Comparison of ENCODE assay signal across 14 cellular contexts in genomic region chr7:132117181-132117580, GRCh38.
DNase-seq lines count a peak whose midpoint lies in the region; TF ChIP-seq lines count a peak whose summit lies in the region.
"Had no signal": no experiment of that assay in that cellular context is flagged by ENCODE, and none has a peak within 500 bp of the region (broad histone marks: within the 10 kb centered on the region; RNA-seq: fewer than 3 reads in every experiment).

No MANE protein-coding gene starts in this region.

- H3K9me3 Mint-ChIP-seq in activated naive CD4-positive, alpha-beta T cell treated with anti-CD3 and anti-CD28 coated beads, Interleukin-2, amount 10 ng/mL, durations not matched to agents 7 days and 5 days: no peaks in the 10 kb centered on the region

- no peaks in the 10 kb centered on the region for H3K79me2 ChIP-seq in SK-N-SH (ENCODE audit: insufficient read depth)

- H3K27me3 Mint-ChIP-seq in activated naive CD4-positive, alpha-beta T cell treated with anti-CD3 and anti-CD28 coated beads, Interleukin-2, amount 10 ng/mL, durations not matched to agents 7 days and 5 days: peaks cover 15% of the 10 kb centered on the region

- H3K36me3 Mint-ChIP-seq in activated naive CD4-positive, alpha-beta T cell treated with anti-CD3 and anti-CD28 coated beads, Interleukin-2, amount 10 ng/mL, durations not matched to agents 7 days and 5 days: no peaks in the 10 kb centered on the region

- WGBS in SK-N-SH (ENCODE audit: low lambda C conversion rate): 25% methylated on average over 3 of the region's 3 CpGs

- peaks cover 0 to 7% of the 10 kb centered on the region in 2 experiments for H3K36me3 ChIP-seq in SK-N-SH (replicated peaks in 1 of 2; ENCODE audit: control insufficient read depth in 1 of 2, insufficient read depth in 2 of 2, low read length in 1 of 2)

- peak in 1 of 2 experiments; percentile 77; a peak in 1 of 4 replicates for TF ChIP-seq EP300 in SK-N-SH (IDR thresholded peaks at IDR 0.05; ENCODE audit: borderline replicate concordance in 1 of 2, low read depth in 1 of 2, low read length in 1 of 2)

- TF ChIP-seq RAD21 in SK-N-SH (IDR thresholded peaks at IDR 0.05; ENCODE audit: low read length): no peak

- H3K27me3 ChIP-seq in SK-N-SH (ENCODE audit: insufficient read depth): no peaks in the 10 kb centered on the region

- peak overlapping the region; percentile 23 to 86; a peak in 3 of 4 replicates for H3K27ac ChIP-seq in SK-N-SH (ENCODE audit: low read depth in 2 of 2, low read length in 1 of 2)
- H3K27ac ChIP-seq: KMS-11 had no signal

- H3K9me3 ChIP-seq in SK-N-SH: no peaks in the 10 kb centered on the region

- no peak overlapping the region for H2AFZ ChIP-seq in SK-N-SH (ENCODE audit: low read depth)

- no peaks in the 10 kb centered on the region for H3K9me2 ChIP-seq in SK-N-SH

- H3F3A ChIP-seq in SK-N-SH (replicated peaks; ENCODE audit: insufficient read depth): peaks cover 30% of the 10 kb centered on the region

- TF ChIP-seq CTCF in SK-N-SH (IDR thresholded peaks at IDR 0.05) (no peak), fibroblast of mammary gland (conservative IDR thresholded peaks at IDR 0.05; ENCODE audit: control insufficient read depth, insufficient read depth, low read depth, low read length) (no peak)

- H3K27ac Mint-ChIP-seq in activated naive CD4-positive, alpha-beta T cell treated with anti-CD3 and anti-CD28 coated beads, Interleukin-2, amount 10 ng/mL, durations not matched to agents 7 days and 5 days: no peak overlapping the region

- CTCF ChIA-PET in activated naive CD4-positive, alpha-beta T cell treated with anti-CD3 and anti-CD28 coated beads, Interleukin-2, amount 10 ng/mL, durations not matched to agents 7 days and 5 days (lab: Charles Lee): no interaction called here
- CTCF ChIA-PET in SK-N-SH (lab: Yijun Ruan, JAX): interaction anchor here (1.0 kb wide), 1 partner anchor 33 kb away, joined by 3 read pairs; no protein-coding TSS in a partner anchor

- H3K9ac ChIP-seq in SK-N-SH: peak overlapping the region; percentile 32; the same call in 1 of the 2 replicates
- H3K9ac ChIP-seq: KMS-11 had no signal

- peak overlapping the region; percentile 30; the same call in 1 of the 2 replicates for H3K4me2 ChIP-seq in SK-N-SH
- H3K4me2 ChIP-seq: KMS-11 had no signal

- H3K4me1 ChIP-seq in SK-N-SH (ENCODE audit: control insufficient read depth in 1 of 2, insufficient read depth in 2 of 2, low read depth in 1 of 2, low read length in 1 of 2): peaks cover 19 to 34% of the 10 kb centered on the region in 2 experiments

- no peak overlapping the region for H3K4me3 Mint-ChIP-seq in activated naive CD4-positive, alpha-beta T cell treated with anti-CD3 and anti-CD28 coated beads, Interleukin-2, amount 10 ng/mL, durations not matched to agents 7 days and 5 days

- H4K20me1 ChIP-seq in SK-N-SH (ENCODE audit: insufficient read depth): no peaks in the 10 kb centered on the region

- no peaks in the 10 kb centered on the region for H3K4me1 Mint-ChIP-seq in activated naive CD4-positive, alpha-beta T cell treated with anti-CD3 and anti-CD28 coated beads, Interleukin-2, amount 10 ng/mL, durations not matched to agents 7 days and 5 days

- POLR2A ChIA-PET in SK-N-SH (lab: Yijun Ruan, JAX): no interaction called here

- no peak overlapping the region for H3K4me3 ChIP-seq in SK-N-SH (ENCODE audit: low read depth in 2 of 2, low read length in 1 of 2)
- no peak overlapping the region for H3K4me3 ChIP-seq in fibroblast of mammary gland (ENCODE audit: control insufficient read depth, low read depth, low read length)

- DNase-seq in activated naive CD4-positive, alpha-beta T cell treated with anti-CD3 and anti-CD28 coated beads, Interleukin-2, amount 10 ng/mL, durations not matched to agents 7 days and 5 days: peak; percentile 4
- DNase-seq in activated naive CD4-positive, alpha-beta T cell treated with anti-CD3 and anti-CD28 coated beads, Interleukin-2, amount 50 U/mL, for 16 hours: no peak
- DNase-seq in SK-N-SH (peak; percentile 30), fibroblast of mammary gland (ENCODE audit: low read depth) (peak; percentile 53), stromal cell of bone marrow (ENCODE audit: low read depth) (peak; percentile 27), RPMI8226 (no peak), anterior cingulate cortex (lab: John Stamatoyannopoulos, UW) (no peak), SIG-M5 (lab: John Stamatoyannopoulos, UW) (no peak)
- DNase-seq: activated gamma-delta T cell treated with Interleukin-2 at 50 U/mL for 16 hours; central memory CD4-positive, alpha-beta T cell; NCI-H2029; NCI-H82; SHP77 treated with DMSO at 0.1 percent for 48 hours had no signal

TF ChIP-seq in SK-N-SH, 30 proteins besides CTCF, POLR2A, EP300 and RAD21 (continues in another document):
- TF ChIP-seq RCOR1 (IDR thresholded peaks at IDR 0.05; ENCODE audit: low read length): no peak
- no peak for TF ChIP-seq SMC3 (IDR thresholded peaks at IDR 0.05; ENCODE audit: low read depth, low read length)
- TF ChIP-seq ELF1 (IDR thresholded peaks at IDR 0.05): no peak
- peak; percentile 62 for TF ChIP-seq MAX (IDR thresholded peaks at IDR 0.05; ENCODE audit: low read depth)
- no peak for TF ChIP-seq TAF1 (IDR thresholded peaks at IDR 0.05; ENCODE audit: borderline replicate concordance, low read depth, low read length)
- TF ChIP-seq EZH2phosphoT487 (IDR thresholded peaks at IDR 0.05; ENCODE audit: borderline replicate concordance, low read depth): no peak
- peak; percentile 56; the same call in 1 of the 2 replicates for TF ChIP-seq RXRA (IDR thresholded peaks at IDR 0.05; ENCODE audit: borderline replicate concordance, low read depth)
- no peak for TF ChIP-seq MEF2A (IDR thresholded peaks at IDR 0.05; ENCODE audit: borderline replicate concordance, low read depth)
- peak; percentile 92 for TF ChIP-seq FOSL2 (IDR thresholded peaks at IDR 0.05; ENCODE audit: borderline replicate concordance, low read depth)
- no peak for TF ChIP-seq USF1 (IDR thresholded peaks at IDR 0.05; ENCODE audit: borderline replicate concordance, low read depth)
- no peak for TF ChIP-seq YY1 (IDR thresholded peaks at IDR 0.05; ENCODE audit: low read depth)
- TF ChIP-seq RFX5 (IDR thresholded peaks at IDR 0.05; ENCODE audit: low read length): no peak
- TF ChIP-seq MXI1 (IDR thresholded peaks at IDR 0.05; ENCODE audit: low read depth, low read length): no peak
- no peak for TF ChIP-seq ZBTB33 (IDR thresholded peaks at IDR 0.05; ENCODE audit: borderline replicate concordance, low read depth)
- peak; percentile 56; the same call in 1 of the 2 replicates for TF ChIP-seq POLR2AphosphoS5 (IDR thresholded peaks at IDR 0.05; ENCODE audit: low read depth, low read length)
- TF ChIP-seq NFIC (IDR thresholded peaks at IDR 0.05; ENCODE audit: borderline replicate concordance): peak; percentile 63
- no peak for TF ChIP-seq TEAD4 (IDR thresholded peaks at IDR 0.05; ENCODE audit: borderline replicate concordance, insufficient read depth)
- no peak for TF ChIP-seq CHD2 (IDR thresholded peaks at IDR 0.05; ENCODE audit: low read length, partially characterized antibody)
- no peak for TF ChIP-seq GABPA (IDR thresholded peaks at IDR 0.05; ENCODE audit: low read depth)
- no peak for TF ChIP-seq USF2 (IDR thresholded peaks at IDR 0.05; ENCODE audit: borderline replicate concordance, low read depth, low read length)
- no peak for TF ChIP-seq NRF1 (IDR thresholded peaks at IDR 0.05; ENCODE audit: low read depth, low read length)
- no peak for TF ChIP-seq FOXJ3 (CRISPR knock-in tag; IDR thresholded peaks at IDR 0.05)
- no peak for TF ChIP-seq IRF3 (IDR thresholded peaks at IDR 0.05; ENCODE audit: low read depth, low read length)

Comparison
In these comparisons a context has a peak if more than half of its experiments do, and no peak if none do; other contexts are left out.
1. DNase-seq: peak in activated naive CD4-positive, alpha-beta T cell treated with anti-CD3 and anti-CD28 coated beads, Interleukin-2, amount 10 ng/mL, durations not matched to agents 7 days and 5 days (single experiment), SK-N-SH (single experiment), fibroblast of mammary gland (single experiment) and stromal cell of bone marrow (single experiment); none in activated naive CD4-positive, alpha-beta T cell treated with anti-CD3 and anti-CD28 coated beads, Interleukin-2, amount 50 U/mL, for 16 hours (single experiment), RPMI8226 (single experiment), anterior cingulate cortex (0 of 58) and SIG-M5 (single experiment).